8 cellular contexts compared by ENCODE assay signal in the genomic region with DNA sequence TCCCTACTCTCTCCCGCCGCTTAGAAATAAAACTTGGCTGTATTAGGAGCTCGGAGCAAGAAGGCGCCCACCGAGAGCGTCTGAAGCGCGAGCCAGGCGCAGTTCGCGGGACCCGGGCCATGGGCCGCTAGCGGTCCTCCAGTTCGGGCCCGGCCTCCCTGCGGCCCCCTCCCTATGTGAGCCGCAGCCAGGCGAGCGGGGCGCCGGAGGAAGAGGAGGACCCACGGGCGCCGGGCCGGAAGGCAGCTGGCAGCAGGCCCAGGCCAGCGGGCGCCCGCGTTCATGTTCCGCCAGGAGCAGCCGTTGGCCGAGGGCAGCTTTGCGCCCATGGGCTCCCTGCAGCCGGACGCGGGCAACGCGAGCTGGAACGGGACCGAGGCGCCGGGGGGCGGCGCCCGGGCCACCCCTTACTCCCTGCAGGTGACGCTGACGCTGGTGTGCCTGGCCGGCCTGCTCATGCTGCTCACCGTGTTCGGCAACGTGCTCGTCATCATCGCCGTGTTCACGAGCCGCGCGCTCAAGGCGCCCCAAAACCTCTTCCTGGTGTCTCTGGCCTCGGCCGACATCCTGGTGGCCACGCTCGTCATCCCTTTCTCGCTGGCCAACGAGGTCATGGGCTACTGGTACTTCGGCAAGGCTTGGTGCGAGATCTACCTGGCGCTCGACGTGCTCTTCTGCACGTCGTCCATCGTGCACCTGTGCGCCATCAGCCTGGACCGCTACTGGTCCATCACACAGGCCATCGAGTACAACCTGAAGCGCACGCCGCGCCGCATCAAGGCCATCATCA. TPM values are rescaled to one million over a fixed set of nuclear protein-coding genes. Genes with fewer than 3 reads are reported as not detected.
DNase-seq lines count a peak whose midpoint lies in the region; ATAC-seq and TF ChIP-seq lines count a peak whose summit lies in the region.

No MANE protein-coding gene starts in this region.

- no peak overlapping the region for H3K27ac ChIP-seq in cardiac muscle cell

- DNase-seq in cardiac muscle cell (ENCODE audit: low read depth in 1 of 2, low spot score in 1 of 2) (peak in 1 of 2 donors; percentile 25), Right ventricle myocardium inferior (ENCODE audit: missing footprints) (no peak), iPS-NIHi11 (ENCODE audit: low spot score) (peak; percentile 41), dedifferentiated amniotic fluid mesenchymal stem cell (ENCODE audit: extremely low spot score) (no peak)
- DNase-seq in activated naive CD8-positive, alpha-beta T cell treated with anti-CD3 and anti-CD28 coated beads, Interleukin-2, amount 10 ng/mL, durations not matched to agents 7 days and 5 days, result peak; percentile 57

- H3K36me3 ChIP-seq in cardiac muscle cell, result no peaks in the 10 kb centered on the region

- no peak for TF ChIP-seq CTCF in cardiac muscle cell (IDR thresholded peaks at IDR 0.05; ENCODE audit: low read depth, low read length)

- H3K27me3 ChIP-seq in cardiac muscle cell, result peaks cover 76% of the 10 kb centered on the region

- intact Hi-C loops in Right ventricle myocardium inferior (cut with DNase I), result loop anchor here (5.0 kb wide), 2 partner anchors 129 to 519 kb away; no protein-coding TSS in a partner anchor

- peaks cover 3% of the 10 kb centered on the region for H3K36me3 Mint-ChIP-seq in activated naive CD8-positive, alpha-beta T cell treated with anti-CD3 and anti-CD28 coated beads, Interleukin-2, amount 10 ng/mL, durations not matched to agents 7 days and 5 days
- peaks cover 8% of the 10 kb centered on the region for H3K36me3 Mint-ChIP-seq in stimulated activated naive CD8-positive, alpha-beta T cell treated with anti-CD3 and anti-CD28 coated beads, Interleukin-15, Interleukin-2, amounts not matched to agents 100 ng/mL and 50 ng/mL, for 24 hours (ENCODE audit: low read depth)

- no peaks in the 10 kb centered on the region for H3K9me3 Mint-ChIP-seq in activated naive CD8-positive, alpha-beta T cell treated with anti-CD3 and anti-CD28 coated beads, Interleukin-2, amount 10 ng/mL, durations not matched to agents 7 days and 5 days
- H3K9me3 Mint-ChIP-seq in stimulated activated naive CD8-positive, alpha-beta T cell treated with anti-CD3 and anti-CD28 coated beads, Interleukin-15, Interleukin-2, amounts not matched to agents 100 ng/mL and 50 ng/mL, for 24 hours, result no peaks in the 10 kb centered on the region

- no peaks in the 10 kb centered on the region for H3K9me3 ChIP-seq in cardiac muscle cell (ENCODE audit: low read depth)

- no peak for ATAC-seq in Right ventricle myocardium inferior
- no peak for ATAC-seq in activated naive CD8-positive, alpha-beta T cell treated with anti-CD3 and anti-CD28 coated beads, Interleukin-2, amount 10 ng/mL, durations not matched to agents 7 days and 5 days (ENCODE audit: low read depth)
- no peak for ATAC-seq in HG02981 (IDR thresholded peaks at IDR 0.05; ENCODE audit: unreplicated experiment)
- no peak for ATAC-seq in GM21526 (IDR thresholded peaks at IDR 0.05; ENCODE audit: low FRiP score, unreplicated experiment)

- peak overlapping the region; percentile 75 for H3K4me3 Mint-ChIP-seq in activated naive CD8-positive, alpha-beta T cell treated with anti-CD3 and anti-CD28 coated beads, Interleukin-2, amount 10 ng/mL, durations not matched to agents 7 days and 5 days
- peak overlapping the region; percentile 76 for H3K4me3 Mint-ChIP-seq in stimulated activated naive CD8-positive, alpha-beta T cell treated with anti-CD3 and anti-CD28 coated beads, Interleukin-15, Interleukin-2, amounts not matched to agents 100 ng/mL and 50 ng/mL, for 24 hours

- no peaks in the 10 kb centered on the region for H3K4me1 ChIP-seq in cardiac muscle cell (ENCODE audit: low read depth)

- POLR2A ChIA-PET in activated naive CD8-positive, alpha-beta T cell treated with anti-CD3 and anti-CD28 coated beads, Interleukin-2, amount 10 ng/mL, durations not matched to agents 7 days and 5 days (lab: Charles Lee), result no interaction called here

- peak overlapping the region; percentile 43 for H3K4me3 ChIP-seq in cardiac muscle cell

- no peak overlapping the region for H3K27ac Mint-ChIP-seq in activated naive CD8-positive, alpha-beta T cell treated with anti-CD3 and anti-CD28 coated beads, Interleukin-2, amount 10 ng/mL, durations not matched to agents 7 days and 5 days
- no peak overlapping the region for H3K27ac Mint-ChIP-seq in stimulated activated naive CD8-positive, alpha-beta T cell treated with anti-CD3 and anti-CD28 coated beads, Interleukin-15, Interleukin-2, amounts not matched to agents 100 ng/mL and 50 ng/mL, for 24 hours

- peaks cover 60% of the 10 kb centered on the region for H3K27me3 Mint-ChIP-seq in activated naive CD8-positive, alpha-beta T cell treated with anti-CD3 and anti-CD28 coated beads, Interleukin-2, amount 10 ng/mL, durations not matched to agents 7 days and 5 days
- peaks cover 61% of the 10 kb centered on the region for H3K27me3 Mint-ChIP-seq in stimulated activated naive CD8-positive, alpha-beta T cell treated with anti-CD3 and anti-CD28 coated beads, Interleukin-15, Interleukin-2, amounts not matched to agents 100 ng/mL and 50 ng/mL, for 24 hours

- peaks cover 3% of the 10 kb centered on the region for H3K4me1 Mint-ChIP-seq in activated naive CD8-positive, alpha-beta T cell treated with anti-CD3 and anti-CD28 coated beads, Interleukin-2, amount 10 ng/mL, durations not matched to agents 7 days and 5 days
- peaks cover 7% of the 10 kb centered on the region for H3K4me1 Mint-ChIP-seq in stimulated activated naive CD8-positive, alpha-beta T cell treated with anti-CD3 and anti-CD28 coated beads, Interleukin-15, Interleukin-2, amounts not matched to agents 100 ng/mL and 50 ng/mL, for 24 hours (ENCODE audit: low read depth)

RNA-seq across cellular contexts. Expression of gene ADRA2A, which starts 1.1 kb away (rescaled TPM):
- total RNA-seq in cardiac muscle cell, result 0.11 and 0.24 TPM in 2 replicates
- 0.54 TPM in 1 of 2 replicates, not detected in the other for polyA plus RNA-seq in cardiac muscle cell
- 1.0 TPM for total RNA-seq in Right ventricle myocardium inferior
- total RNA-seq in activated naive CD8-positive, alpha-beta T cell treated with anti-CD3 and anti-CD28 coated beads, Interleukin-2, amount 10 ng/mL, durations not matched to agents 7 days and 5 days, result not detected

Comparison
In these comparisons a context has a peak if more than half of its experiments do, and no peak if none do; other contexts are left out.
1. DNase-seq: peak in activated naive CD8-positive, alpha-beta T cell treated with anti-CD3 and anti-CD28 coated beads, Interleukin-2, amount 10 ng/mL, durations not matched to agents 7 days and 5 days (single experiment) and iPS-NIHi11 (single experiment); none in Right ventricle myocardium inferior (single experiment) and dedifferentiated amniotic fluid mesenchymal stem cell (single experiment).